In the genomic region with DNA sequence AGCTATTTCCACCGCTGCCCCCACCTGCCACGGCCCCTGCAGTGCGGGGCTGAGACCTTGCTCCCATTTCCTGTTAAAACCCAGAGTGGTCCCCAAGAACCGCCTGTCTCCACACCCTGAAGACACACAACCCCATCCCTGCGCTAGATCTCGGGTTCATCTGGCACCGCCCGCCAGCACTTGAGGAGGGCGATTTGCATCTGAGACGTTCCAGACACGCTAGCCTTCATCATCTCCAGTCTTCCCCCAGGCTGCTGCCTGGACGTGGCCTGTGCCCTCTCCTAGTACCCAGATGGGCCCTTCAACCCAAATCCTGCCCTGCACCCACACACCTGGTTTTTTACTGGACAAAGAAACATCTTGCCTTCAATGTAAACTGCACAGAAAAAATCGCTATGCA, we compare ENCODE assay signal across 12 cellular contexts.
"Had no signal": no experiment of that assay in that cellular context is flagged by ENCODE, and none has a peak within 500 bp of the region (broad histone marks: within the 10 kb centered on the region; RNA-seq: fewer than 3 reads in every experiment).

No MANE protein-coding gene starts in this region.

- H3K4me3 ChIP-seq: body of pancreas, upper lobe of left lung had no signal

- H3K4me3 Mint-ChIP-seq: activated CD8-positive, alpha-beta T cell treated with anti-CD3 and anti-CD28 coated beads for 36 hours; endodermal cell; memory B cell had no signal

- H3K27ac ChIP-seq: body of pancreas, upper lobe of left lung had no signal

- H3K27me3 Mint-ChIP-seq: activated CD8-positive, alpha-beta T cell treated with anti-CD3 and anti-CD28 coated beads for 36 hours; memory B cell had no signal

- H3K27ac Mint-ChIP-seq: activated CD8-positive, alpha-beta T cell treated with anti-CD3 and anti-CD28 coated beads for 36 hours; activated T-helper 2 cell treated with anti-CD3 and anti-CD28 coated beads, Interferon-gamma antibody, Interleukin-2, Interleukin-4, amounts not matched to agents 10 μg/mL and 5 μg/mL and 100 μg/mL, durations not matched to agents 14 hours and 24 hours and 36 hours; endodermal cell; memory B cell had no signal

- ATAC-seq: activated CD8-positive, alpha-beta T cell treated with anti-CD3 and anti-CD28 coated beads for 36 hours; body of pancreas; esophagus mucosa; right cardiac atrium had no signal

- H3K27me3 ChIP-seq: body of pancreas, upper lobe of left lung had no signal

- H3K4me1 Mint-ChIP-seq: endodermal cell, memory B cell had no signal

- DNase-seq: activated CD8-positive, alpha-beta T cell treated with anti-CD3 and anti-CD28 coated beads for 36 hours; activated naive CD4-positive, alpha-beta T cell treated with anti-CD3 and anti-CD28 coated beads, Interleukin-2, amount 50 U/mL, for 16 hours; endodermal cell; stimulated activated CD4-positive, alpha-beta T cell treated with anti-CD3 and anti-CD28 coated beads, Interleukin-2, amount 100 ng/mL, for 24 hours; stimulated activated naive CD4-positive, alpha-beta T cell treated with Interleukin-2 at 50 U/mL for 16 hours; T1000; upper lobe of left lung had no signal

- H3K4me1 ChIP-seq: body of pancreas had no signal
